ENCODE assay signal across 15 cellular contexts in genomic region chr12:127964717-127965116, GRCh38.
DNase-seq lines count a peak whose midpoint lies in the region; ATAC-seq and TF ChIP-seq lines count a peak whose summit lies in the region.
"Had no signal": no experiment of that assay in that cellular context is flagged by ENCODE, and none has a peak within 500 bp of the region (broad histone marks: within the 10 kb centered on the region; RNA-seq: fewer than 3 reads in every experiment).

No MANE protein-coding gene starts in this region.

- TF ChIP-seq CTCF in DOHH2 (IDR thresholded peaks at IDR 0.05; ENCODE audit: low read depth, low read length, poor library complexity, severe bottlenecking) (peak; percentile 31), WERI-Rb-1 (IDR thresholded peaks at IDR 0.05; ENCODE audit: low read depth, low read length) (peak; percentile 28; the same call in 1 of the 2 replicates), dorsolateral prefrontal cortex (IDR thresholded peaks at IDR 0.05 in 54 of 56, conservative IDR thresholded peaks at IDR 0.05 in 2 of 56; ENCODE audit: low read depth in 1 of 56, partially characterized antibody in 56 of 56) (peak in 1 of 56 donors; percentile 7)

- no peak overlapping the region for H3K14ac ChIP-seq in mesenchymal stem cell (ENCODE audit: low read length in 2 of 2)

- H3K9ac ChIP-seq in Karpas-422 (ENCODE audit: low read length) (no peak overlapping the region), mesenchymal stem cell (ENCODE audit: low read length) (no peak overlapping the region)

- H3K4me2 ChIP-seq in DOHH2 (ENCODE audit: low read length), result no peak overlapping the region
- no peak overlapping the region for H3K4me2 ChIP-seq in Karpas-422 (ENCODE audit: low read depth, low read length, poor library complexity, severe bottlenecking)
- no peak overlapping the region for H3K4me2 ChIP-seq in mesenchymal stem cell (ENCODE audit: low read length, poor library complexity, severe bottlenecking)

- intact Hi-C loops in Right ventricle myocardium superior (cut with DNase I), result no loop called here
- intact Hi-C loops in dorsolateral prefrontal cortex (cut with DNase I), result no loop called here

- H2BK120ac ChIP-seq in mesenchymal stem cell (ENCODE audit: low read depth, low read length), result no peak overlapping the region

- H4K20me1 ChIP-seq in DOHH2 (ENCODE audit: control insufficient read depth, insufficient read depth, low read depth, low read length), result no peaks in the 10 kb centered on the region
- H4K20me1 ChIP-seq in Karpas-422 (ENCODE audit: insufficient read depth, low read depth, low read length), result no peaks in the 10 kb centered on the region

- H3K18ac ChIP-seq in mesenchymal stem cell (ENCODE audit: low read depth in 1 of 2, low read length in 2 of 2), result no peak overlapping the region

- H3K9me2 ChIP-seq in DOHH2 (replicated peaks; ENCODE audit: control insufficient read depth, low read length) (no peaks in the 10 kb centered on the region), Karpas-422 (replicated peaks; ENCODE audit: insufficient read depth, low read length) (no peaks in the 10 kb centered on the region)

- no peak overlapping the region for H3K23ac ChIP-seq in mesenchymal stem cell (ENCODE audit: low read length in 2 of 2)

- H2BK5ac ChIP-seq in mesenchymal stem cell (ENCODE audit: low read depth, low read length, poor library complexity, severe bottlenecking), result no peak overlapping the region

- no peaks in the 10 kb centered on the region for H3K27me3 Mint-ChIP-seq in activated naive CD8-positive, alpha-beta T cell treated with anti-CD3 and anti-CD28 coated beads for 36 hours
- H3K27me3 Mint-ChIP-seq: activated CD4-positive, alpha-beta T cell treated with anti-CD3 and anti-CD28 coated beads for 36 hours had no signal

- H2AK5ac ChIP-seq in mesenchymal stem cell (ENCODE audit: low read length, severe bottlenecking), result no peak overlapping the region

- H3K79me2 ChIP-seq in DOHH2 (ENCODE audit: control insufficient read depth, low read length) (no peaks in the 10 kb centered on the region), Karpas-422 (ENCODE audit: low read length) (no peaks in the 10 kb centered on the region)

- no peak overlapping the region for H3K27ac Mint-ChIP-seq in activated naive CD8-positive, alpha-beta T cell treated with anti-CD3 and anti-CD28 coated beads for 36 hours
- H3K27ac Mint-ChIP-seq: activated CD4-positive, alpha-beta T cell treated with anti-CD3 and anti-CD28 coated beads for 36 hours; naive thymus-derived CD4-positive, alpha-beta T cell had no signal

- H3K79me1 ChIP-seq in mesenchymal stem cell (replicated peaks; ENCODE audit: low read length, poor library complexity, severe bottlenecking), result no peaks in the 10 kb centered on the region

- H3K27ac ChIP-seq in DOHH2 (ENCODE audit: low read depth, low read length), result no peak overlapping the region
- H3K27ac ChIP-seq in Karpas-422 (ENCODE audit: low read length), result no peak overlapping the region
- H3K27ac ChIP-seq in WERI-Rb-1, result no peak overlapping the region
- no peak overlapping the region for H3K27ac ChIP-seq in mesenchymal stem cell (ENCODE audit: low read length, poor library complexity, severe bottlenecking)
- no peak overlapping the region for H3K27ac ChIP-seq in dorsolateral prefrontal cortex
- H3K27ac ChIP-seq: esophagus squamous epithelium had no signal

- no peak overlapping the region for H2BK12ac ChIP-seq in mesenchymal stem cell (ENCODE audit: low read length in 2 of 2)

- no peaks in the 10 kb centered on the region for H3F3A ChIP-seq in DOHH2 (ENCODE audit: control insufficient read depth, insufficient read depth)

- no peaks in the 10 kb centered on the region for H3K27me3 ChIP-seq in DOHH2 (ENCODE audit: control insufficient read depth, low read length)
- no peaks in the 10 kb centered on the region for H3K27me3 ChIP-seq in Karpas-422 (ENCODE audit: low read length)
- no peaks in the 10 kb centered on the region for H3K27me3 ChIP-seq in WERI-Rb-1 (ENCODE audit: insufficient read depth, low read depth, severe bottlenecking)
- H3K27me3 ChIP-seq in mesenchymal stem cell (ENCODE audit: control insufficient read depth in 1 of 2, insufficient read depth in 1 of 2, low read length in 2 of 2), result peaks cover 0 to 22% of the 10 kb centered on the region in 2 experiments
- H3K27me3 ChIP-seq in dorsolateral prefrontal cortex, result no peaks in the 10 kb centered on the region
- H3K27me3 ChIP-seq: esophagus squamous epithelium had no signal

- H3K9me3 Mint-ChIP-seq in activated naive CD8-positive, alpha-beta T cell treated with anti-CD3 and anti-CD28 coated beads for 36 hours, result peaks cover 15% of the 10 kb centered on the region

- no peak overlapping the region for H4K8ac ChIP-seq in mesenchymal stem cell (ENCODE audit: low read length)

- H4K91ac ChIP-seq in mesenchymal stem cell (ENCODE audit: low read length), result no peak overlapping the region

- H3K9me3 ChIP-seq in DOHH2 (ENCODE audit: control insufficient read depth, insufficient read depth, low read length) (no peaks in the 10 kb centered on the region), Karpas-422 (ENCODE audit: low read length) (no peaks in the 10 kb centered on the region), WERI-Rb-1 (ENCODE audit: severe bottlenecking) (no peaks in the 10 kb centered on the region), mesenchymal stem cell (ENCODE audit: control insufficient read depth, low read length) (no peaks in the 10 kb centered on the region)

- H3K4me1 ChIP-seq in DOHH2 (ENCODE audit: control insufficient read depth, low read length), result no peaks in the 10 kb centered on the region
- no peaks in the 10 kb centered on the region for H3K4me1 ChIP-seq in Karpas-422 (ENCODE audit: low read length)
- no peaks in the 10 kb centered on the region for H3K4me1 ChIP-seq in mesenchymal stem cell (ENCODE audit: control insufficient read depth, insufficient read depth, low read depth, low read length)
- H3K4me1 ChIP-seq: esophagus squamous epithelium had no signal

- ATAC-seq in Right ventricle myocardium superior (ENCODE audit: poor library complexity), result no peak
- ATAC-seq: activated CD4-positive, alpha-beta T cell treated with anti-CD3 and anti-CD28 coated beads for 36 hours; naive thymus-derived CD4-positive, alpha-beta T cell; sciatic nerve had no signal

- H3K36me3 ChIP-seq in DOHH2 (ENCODE audit: control insufficient read depth, low read length) (no peaks in the 10 kb centered on the region), Karpas-422 (ENCODE audit: insufficient read depth, low read length) (no peaks in the 10 kb centered on the region), WERI-Rb-1 (no peaks in the 10 kb centered on the region), mesenchymal stem cell (ENCODE audit: control insufficient read depth in 1 of 2, insufficient read depth in 2 of 2, low read depth in 1 of 2, low read length in 2 of 2) (no peaks in the 10 kb centered on the region)
- H3K36me3 ChIP-seq: esophagus squamous epithelium had no signal

- H3K4me1 Mint-ChIP-seq in activated naive CD8-positive, alpha-beta T cell treated with anti-CD3 and anti-CD28 coated beads for 36 hours, result no peaks in the 10 kb centered on the region
- H3K4me1 Mint-ChIP-seq: activated CD4-positive, alpha-beta T cell treated with anti-CD3 and anti-CD28 coated beads for 36 hours; naive thymus-derived CD4-positive, alpha-beta T cell had no signal

- no peak overlapping the region for H2AFZ ChIP-seq in Karpas-422 (ENCODE audit: low read length)
- no peak overlapping the region for H2AFZ ChIP-seq in mesenchymal stem cell (ENCODE audit: low read depth, low read length)

- no peak overlapping the region for H3K4me3 Mint-ChIP-seq in activated naive CD8-positive, alpha-beta T cell treated with anti-CD3 and anti-CD28 coated beads for 36 hours
- H3K4me3 Mint-ChIP-seq: activated CD4-positive, alpha-beta T cell treated with anti-CD3 and anti-CD28 coated beads for 36 hours; naive thymus-derived CD4-positive, alpha-beta T cell had no signal

- DNase-seq in Karpas-422, result peak; percentile 82
- DNase-seq in WERI-Rb-1, result no peak
- DNase-seq in mesenchymal stem cell, result peak; percentile 6
- DNase-seq in Right ventricle myocardium superior, result no peak
- no peak for DNase-seq in NOMO-1 (lab: John Stamatoyannopoulos, UW; ENCODE audit: unreplicated experiment in 2 of 2)
- DNase-seq in dorsolateral prefrontal cortex, result no peak
- DNase-seq in activated naive CD8-positive, alpha-beta T cell treated with anti-CD3 and anti-CD28 coated beads for 36 hours, result no peak
- DNase-seq: activated CD4-positive, alpha-beta T cell treated with anti-CD3 and anti-CD28 coated beads for 36 hours; central memory CD4-positive, alpha-beta T cell; esophagus squamous epithelium; naive thymus-derived CD4-positive, alpha-beta T cell; NCI-H510A treated with DMSO at 0.1 percent for 48 hours; substantia nigra had no signal

- WGBS in mesenchymal stem cell, result 50% methylated on average over 2 of the region's 3 CpGs

- H3K4me3 ChIP-seq in DOHH2 (ENCODE audit: low read length) (no peak overlapping the region), Karpas-422 (ENCODE audit: low read length) (no peak overlapping the region), WERI-Rb-1 (ENCODE audit: low read depth, low read length) (no peak overlapping the region), mesenchymal stem cell (ENCODE audit: insufficient read depth in 1 of 2, low read depth in 1 of 2, low read length in 2 of 2) (no peak overlapping the region), dorsolateral prefrontal cortex (no peak overlapping the region)
- H3K4me3 ChIP-seq: esophagus squamous epithelium had no signal

- no peak overlapping the region for H3K4ac ChIP-seq in mesenchymal stem cell (ENCODE audit: low read depth in 1 of 2, low read length in 2 of 2)

- no peak overlapping the region for H2BK15ac ChIP-seq in mesenchymal stem cell (ENCODE audit: low read depth, poor library complexity, severe bottlenecking)

- no peaks in the 10 kb centered on the region for H3K36me3 Mint-ChIP-seq in activated naive CD8-positive, alpha-beta T cell treated with anti-CD3 and anti-CD28 coated beads for 36 hours

Comparison
In these comparisons a context has a peak if more than half of its experiments do, and no peak if none do; other contexts are left out.
1. DNase-seq: peak in Karpas-422 (single experiment) and mesenchymal stem cell (single experiment); none in WERI-Rb-1 (single experiment), Right ventricle myocardium superior (single experiment), NOMO-1 (0 of 2), dorsolateral prefrontal cortex (0 of 10) and activated naive CD8-positive, alpha-beta T cell treated with anti-CD3 and anti-CD28 coated beads for 36 hours (single experiment).